Comparison of ENCODE assay signal across 8 cellular contexts in genomic region chr2:28566441-28567075, GRCh38.
DNase-seq lines count a peak whose midpoint lies in the region; ATAC-seq and TF ChIP-seq lines count a peak whose summit lies in the region.

No MANE protein-coding gene starts in this region.

- peak overlapping the region; percentile 95 for H2AFZ ChIP-seq in PC-9

- H3K9me3 ChIP-seq in PC-9 (ENCODE audit: insufficient read depth, low read depth) = 0 out of 2 replicates have a peak, but pooled peaks cover 7% of the 10 kb centered on the region
- no peaks in the 10 kb centered on the region for H3K9me3 ChIP-seq in esophagus muscularis mucosa

- peak overlapping the region; percentile 88 for H3K4me3 Mint-ChIP-seq in activated T-cell treated with anti-CD3 and anti-CD28 coated beads, Interleukin-2, amount 50 U/mL, for 72 hours

- H3K4me2 ChIP-seq in PC-9 = peak overlapping the region; percentile 89

- H3K36me3 Mint-ChIP-seq in activated T-cell treated with anti-CD3 and anti-CD28 coated beads, Interleukin-2, amount 50 U/mL, for 72 hours (ENCODE audit: insufficient read depth in 2 of 2) = peaks cover 0 to 4% of the 10 kb centered on the region in 2 donors

- H3K27ac Mint-ChIP-seq in activated T-cell treated with anti-CD3 and anti-CD28 coated beads, Interleukin-2, amount 50 U/mL, for 72 hours = peak overlapping the region; percentile 84

- no peaks in the 10 kb centered on the region for H3K79me2 ChIP-seq in PC-9 (ENCODE audit: low read depth)

- under 1% methylated on average over 43 of the region's 43 CpGs for whole genome bisulfite sequencing in esophagus muscularis mucosa

- CTCF ChIA-PET in PC-9 (lab: Charles Lee) = interaction anchor here (0.6 to 1.6 kb wide), 6 partner anchors 18 to 347 kb away, joined by 3 to 10 read pairs (median 4); no protein-coding TSS in a partner anchor

- H3K4me3 ChIP-seq in Jurkat, Clone E6-1 (ENCODE audit: low read length) = peak overlapping the region; percentile 62
- H3K4me3 ChIP-seq in PC-9 (peak overlapping the region; percentile 79), esophagus muscularis mucosa (peak overlapping the region; percentile 51 to 62 (median 60))

- BruUV-seq in PC-9 (replicated peaks; lab: Mats Ljungman, UMichigan) = no TSS peak

- peaks cover 2 to 4% of the 10 kb centered on the region in 2 donors for H3K9me3 Mint-ChIP-seq in activated T-cell treated with anti-CD3 and anti-CD28 coated beads, Interleukin-2, amount 50 U/mL, for 72 hours

- H4K20me1 ChIP-seq in PC-9 (ENCODE audit: insufficient read depth) = no peaks in the 10 kb centered on the region

- H3F3A ChIP-seq in PC-9 (ENCODE audit: insufficient read depth, low read depth) = peaks cover 4% of the 10 kb centered on the region; the same call in 1 of the 2 replicates

- peaks cover 10% of the 10 kb centered on the region for H3K27me3 Mint-ChIP-seq in activated T-cell treated with anti-CD3 and anti-CD28 coated beads, Interleukin-2, amount 50 U/mL, for 72 hours (ENCODE audit: low read depth)

- POLR2A ChIA-PET in PC-9 (lab: Charles Lee; ENCODE audit: unreplicated experiment) = interaction anchor here (0.5 to 0.6 kb wide), 2 partner anchors 67 to 406 kb away, joined by 3 to 23 read pairs; no protein-coding TSS in a partner anchor

- H3K27ac ChIP-seq in PC-9 (0 out of 2 replicates have a peak overlapping the region, but pooled peaks have one; percentile 27), esophagus muscularis mucosa (replicated peaks in 1 of 4) (peak overlapping the region; percentile 61 to 76 (median 72))

- DNase-seq in DMS53 (lab: John Stamatoyannopoulos, UW) (peak; percentile 85), PC-9 (peak; percentile 64 to 89), esophagus muscularis mucosa (ENCODE audit: extremely low spot score) (peak; percentile 95), myocyte (ENCODE audit: low read depth) (peak; percentile 89)
- peak; percentile 74 for DNase-seq in Jurkat, Clone E6-1 (ENCODE audit: low read depth, low spot score)
- DNase-seq in activated T-cell treated with anti-CD3 and anti-CD28 coated beads, Interleukin-2, amount 50 U/mL, for 72 hours = peak; percentile 91 to 96
- peak; percentile 73 to 82 for DNase-seq in stimulated activated CD8-positive, alpha-beta memory T cell treated with anti-CD3 and anti-CD28 coated beads, Interleukin-7, amount 100 ng/mL, for 4 hours (ENCODE audit: low read depth in 2 of 2)

- H3K4me1 Mint-ChIP-seq in activated T-cell treated with anti-CD3 and anti-CD28 coated beads, Interleukin-2, amount 50 U/mL, for 72 hours (ENCODE audit: low read depth) = peaks cover 15% of the 10 kb centered on the region

- peak; percentile 94 for ATAC-seq in GM21723 (IDR thresholded peaks at IDR 0.05; ENCODE audit: unreplicated experiment)
- ATAC-seq in activated T-cell treated with anti-CD3 and anti-CD28 coated beads, Interleukin-2, amount 50 U/mL, for 72 hours (replicated peaks in 1 of 2) = peak; percentile 96 to 98

- intact Hi-C loops in PC-9 (cut with micrococcal nuclease; ENCODE audit: unreplicated experiment) (loop anchor here (1.0 to 10.0 kb wide), 5 partner anchors 28 to 328 kb away; partner anchors contain the start of gene WDR43), esophagus muscularis mucosa (cut with DNase I) (loop anchor here (5.0 to 10.0 kb wide), 3 partner anchors 186 to 328 kb away; partner anchors contain the start of genes PPP1CB, SPDYA and WDR43)

- H3K36me3 ChIP-seq in PC-9 (ENCODE audit: low read depth) (no peaks in the 10 kb centered on the region), esophagus muscularis mucosa (no peaks in the 10 kb centered on the region)

- H3K9me2 ChIP-seq in PC-9 (ENCODE audit: insufficient read depth) = no peaks in the 10 kb centered on the region

- TF ChIP-seq POLR2A in esophagus muscularis mucosa (IDR thresholded peaks at IDR 0.05; ENCODE audit: low read depth) = no peak

- peaks cover 6% of the 10 kb centered on the region for H3K4me1 ChIP-seq in PC-9 (replicated peaks; ENCODE audit: insufficient read depth)
- peaks cover 5 to 19% (median 13%) of the 10 kb centered on the region in 4 donors for H3K4me1 ChIP-seq in esophagus muscularis mucosa

- TF ChIP-seq CTCF in PC-9 (conservative IDR thresholded peaks at IDR 0.05) (peak; percentile 100), esophagus muscularis mucosa (IDR thresholded peaks at IDR 0.05) (peak in 2 of 3 experiments; percentile 100)

- H3K27me3 ChIP-seq in PC-9 (ENCODE audit: insufficient read depth, low read depth) (no peaks in the 10 kb centered on the region), esophagus muscularis mucosa (no peaks in the 10 kb centered on the region)

- no peak for TF ChIP-seq EP300 in esophagus muscularis mucosa (IDR thresholded peaks at IDR 0.05)

Comparison
In these comparisons a context has a peak if more than half of its experiments do, and no peak if none do; other contexts are left out.
1. Peak in every context shown above with its lines: DNase-seq, ATAC-seq, H3K4me3 ChIP-seq and H3K27ac ChIP-seq.